ENCODE assay signal across 27 cellular contexts in genomic region chr19:19004144-19004543, GRCh38.
"Had no signal": no experiment of that assay in that cellular context is flagged by ENCODE, and none has a peak within 500 bp of the region (broad histone marks: within the 10 kb centered on the region; RNA-seq: fewer than 3 reads in every experiment).

No MANE protein-coding gene starts in this region.

- DNase-seq: activated CD4-positive, alpha-beta memory T cell treated with anti-CD3 and anti-CD28 coated beads, Interleukin-2, amount 10 ng/mL, durations not matched to agents 7 days and 5 days; activated CD4-positive, alpha-beta T cell treated with anti-CD3 and anti-CD28 coated beads for 1 hour; activated CD4-positive, alpha-beta T cell treated with anti-CD3 and anti-CD28 coated beads for 48 hours; activated CD4-positive, CD25-positive, alpha-beta regulatory T cell; activated CD8-positive, alpha-beta memory T cell treated with anti-CD3 and anti-CD28 coated beads for 24 hours; activated CD8-positive, alpha-beta memory T cell treated with anti-CD3 and anti-CD28 coated beads, Interleukin-2, amount 10 ng/mL, durations not matched to agents 7 days and 5 days; activated CD8-positive, alpha-beta memory T cell treated with anti-CD3 and anti-CD28 coated beads, Interleukin-2, amount 50 U/mL, for 48 hours; activated effector memory CD4-positive, alpha-beta T cell treated with Interleukin-2 at 50 U/mL for 16 hours; activated naive CD4-positive, alpha-beta T cell treated with anti-CD3 and anti-CD28 coated beads, Interleukin-2, amount 10 ng/mL, durations not matched to agents 7 days and 5 days; activated naive CD8-positive, alpha-beta T cell treated with anti-CD3 and anti-CD28 coated beads, Interleukin-2, amount 50 U/mL, for 24 hours; activated T-cell treated with anti-CD3 and anti-CD28 coated beads, Interleukin-2, amount 50 U/mL, for 48 hours; brain microvascular endothelial cell; central memory CD4-positive, alpha-beta T cell; MM.1S; MV-4-11; NCI-H1092; NCI-H1417 treated with DMSO at 0.1 percent for 48 hours; NCI-H187 treated with DMSO at 0.1 percent for 48 hours; NCI-H2081; NCI-H345; NCI-H524 treated with DMSO at 0.1 percent for 48 hours; NCI-H774; SHP77; SJCRH30; T1000; WERI-Rb-1 had no signal

- ATAC-seq: activated CD8-positive, alpha-beta memory T cell treated with anti-CD3 and anti-CD28 coated beads, Interleukin-2, amount 10 ng/mL, durations not matched to agents 7 days and 5 days; activated naive CD8-positive, alpha-beta T cell treated with anti-CD3 and anti-CD28 coated beads, Interleukin-2, amount 50 U/mL, for 24 hours; Panc1 had no signal
